21 cellular contexts compared by ENCODE assay signal in genomic region chr19:34794289-34794960, GRCh38. TPM values are rescaled to one million over a fixed set of nuclear protein-coding genes. Genes with fewer than 3 reads are reported as not detected.
DNase-seq lines count a peak whose midpoint lies in the region; ATAC-seq and TF ChIP-seq lines count a peak whose summit lies in the region.
"Had no signal": no experiment of that assay in that cellular context is flagged by ENCODE, and none has a peak within 500 bp of the region (broad histone marks: within the 10 kb centered on the region; RNA-seq: fewer than 3 reads in every experiment).

No MANE protein-coding gene starts in this region.

- no peak overlapping the region for H4K8ac ChIP-seq in neuronal stem cell (ENCODE audit: low read depth, low read length)

- no peaks in the 10 kb centered on the region for H3K9me3 ChIP-seq in CD8-positive, alpha-beta T cell (ENCODE audit: low read length)
- H3K9me3 ChIP-seq in MM.1S (replicated peaks; ENCODE audit: insufficient read depth, low read length), result no peaks in the 10 kb centered on the region
- H3K9me3 ChIP-seq in neuronal stem cell (replicated peaks in 1 of 2; ENCODE audit: control insufficient read depth in 2 of 2, insufficient read depth in 1 of 2, low read depth in 1 of 2, low read length in 2 of 2), result peaks cover 0 to 2% of the 10 kb centered on the region in 2 donors
- no peaks in the 10 kb centered on the region for H3K9me3 ChIP-seq in WERI-Rb-1 (ENCODE audit: severe bottlenecking)

- H3K9ac ChIP-seq in MM.1S (ENCODE audit: low read length) (no peak overlapping the region), neuronal stem cell (ENCODE audit: low read depth, low read length, poor library complexity) (no peak overlapping the region)

- peak overlapping the region; percentile 86 for H2AFZ ChIP-seq in MM.1S (ENCODE audit: low read length)
- peak overlapping the region; percentile 51 for H2AFZ ChIP-seq in neuronal stem cell (ENCODE audit: low read length)
- H2AFZ ChIP-seq: GM23338, PC-9 had no signal

- no peak overlapping the region for H3K14ac ChIP-seq in neuronal stem cell (ENCODE audit: low read length)

- peak overlapping the region; percentile 41 for H3K27ac Mint-ChIP-seq in CD8-positive, alpha-beta T cell
- no peak overlapping the region for H3K27ac Mint-ChIP-seq in natural killer cell
- H3K27ac Mint-ChIP-seq: GM23338 had no signal

- POLR2A ChIA-PET in CD8-positive, alpha-beta T cell (lab: Charles Lee), result no interaction called here

- no peaks in the 10 kb centered on the region for H3K27me3 Mint-ChIP-seq in CD8-positive, alpha-beta T cell (ENCODE audit: low read depth)
- no peaks in the 10 kb centered on the region for H3K27me3 Mint-ChIP-seq in natural killer cell (ENCODE audit: low read depth in 2 of 2)

- TF ChIP-seq CTCF in CD8-positive, alpha-beta T cell (IDR thresholded peaks at IDR 0.05), result no peak
- TF ChIP-seq CTCF in MM.1S (IDR thresholded peaks at IDR 0.05; ENCODE audit: low read length), result no peak
- no peak for TF ChIP-seq CTCF in natural killer cell (IDR thresholded peaks at IDR 0.05)
- no peak for TF ChIP-seq CTCF in WERI-Rb-1 (IDR thresholded peaks at IDR 0.05; ENCODE audit: low read depth, low read length)

- no peak overlapping the region for H2BK12ac ChIP-seq in neuronal stem cell (ENCODE audit: low read length)

- no peak overlapping the region for H3K4me3 ChIP-seq in CD8-positive, alpha-beta T cell (ENCODE audit: low read depth, low read length)
- H3K4me3 ChIP-seq in MM.1S (ENCODE audit: low read length), result no peak overlapping the region
- H3K4me3 ChIP-seq in neuronal stem cell (ENCODE audit: low read length in 2 of 2), result no peak overlapping the region
- H3K4me3 ChIP-seq in WERI-Rb-1 (ENCODE audit: low read depth, low read length), result no peak overlapping the region
- H3K4me3 ChIP-seq: GM23338 had no signal

- CTCF ChIA-PET in CD8-positive, alpha-beta T cell (lab: Charles Lee), result interaction anchor here (1.1 kb wide), 1 partner anchor 155 kb away, joined by 3 read pairs; no protein-coding TSS in a partner anchor

- WGBS in neuronal stem cell (ENCODE audit: extremely low coverage in 2 of 2, insufficient read length in 2 of 2, insufficient replicate concordance in 1 of 2), 2 donors, result no CpG with 5 or more reads among the region's 5 CpGs

- H3K79me2 ChIP-seq in MM.1S (ENCODE audit: low read length), result no peaks in the 10 kb centered on the region

- H3F3A ChIP-seq in MM.1S (ENCODE audit: insufficient read depth, low read length), result no peaks in the 10 kb centered on the region

- peaks cover 13% of the 10 kb centered on the region for H3K36me3 Mint-ChIP-seq in CD8-positive, alpha-beta T cell
- peaks cover 11% of the 10 kb centered on the region for H3K36me3 Mint-ChIP-seq in natural killer cell

- H2BK120ac ChIP-seq in neuronal stem cell (ENCODE audit: low read depth, low read length), result no peak overlapping the region

- peak overlapping the region; percentile 66; the same call in 1 of the 2 replicates for H3K4me2 ChIP-seq in MM.1S (ENCODE audit: low read depth, low read length)
- no peak overlapping the region for H3K4me2 ChIP-seq in neuronal stem cell (ENCODE audit: insufficient read depth, low read length, poor library complexity, severe bottlenecking)
- H3K4me2 ChIP-seq: GM23338 had no signal

- ATAC-seq in CD8-positive, alpha-beta T cell, result no peak
- ATAC-seq in natural killer cell (no peak), GM19324 (IDR thresholded peaks at IDR 0.05; ENCODE audit: low FRiP score, unreplicated experiment) (no peak)
- ATAC-seq: GM23338, HCT116 had no signal

- H3K4me1 Mint-ChIP-seq in CD8-positive, alpha-beta T cell (ENCODE audit: low read depth), result peaks cover 18% of the 10 kb centered on the region
- H3K4me1 Mint-ChIP-seq in natural killer cell, result peaks cover 9 to 11% of the 10 kb centered on the region in 2 donors
- H3K4me1 Mint-ChIP-seq: GM23338 had no signal

- H2AK5ac ChIP-seq in neuronal stem cell (ENCODE audit: low read depth, low read length), result no peak overlapping the region

- H3K23ac ChIP-seq in neuronal stem cell (ENCODE audit: low read depth, low read length, poor library complexity), result no peak overlapping the region

- no peak overlapping the region for H2BK5ac ChIP-seq in neuronal stem cell (ENCODE audit: low read length)

- H3K9me3 Mint-ChIP-seq in CD8-positive, alpha-beta T cell, result peaks cover 6% of the 10 kb centered on the region
- no peaks in the 10 kb centered on the region for H3K9me3 Mint-ChIP-seq in natural killer cell

- no peak for DNase-seq in CD8-positive, alpha-beta T cell
- DNase-seq in MM.1S, result no peak
- DNase-seq in ecto neural progenitor cell (ENCODE audit: low spot score), result peak; percentile 6
- DNase-seq in neuronal stem cell (ENCODE audit: low spot score), result no peak
- DNase-seq in natural killer cell, result no peak
- no peak for DNase-seq in NCI-H1048 (lab: John Stamatoyannopoulos, UW)
- no peak for DNase-seq in WERI-Rb-1
- DNase-seq: AML-193, GF-D8, MV-4-11, NCI-H1417, NCI-H187, NCI-H2107, NCI-H510A treated with DMSO at 0.1 percent for 48 hours, PC-9, SW 1271 had no signal

- H4K91ac ChIP-seq in neuronal stem cell (ENCODE audit: low read depth, low read length, poor library complexity), result no peak overlapping the region

- no peaks in the 10 kb centered on the region for H4K20me1 ChIP-seq in MM.1S (ENCODE audit: insufficient read depth, low read length)

- H3K27me3 ChIP-seq in CD8-positive, alpha-beta T cell (ENCODE audit: insufficient read depth, low read length), result no peaks in the 10 kb centered on the region
- no peaks in the 10 kb centered on the region for H3K27me3 ChIP-seq in MM.1S (replicated peaks; ENCODE audit: insufficient read depth, low read length)
- no peaks in the 10 kb centered on the region for H3K27me3 ChIP-seq in neuronal stem cell (ENCODE audit: control insufficient read depth in 3 of 3, insufficient read depth in 3 of 3, low read depth in 1 of 3, low read length in 3 of 3)
- no peaks in the 10 kb centered on the region for H3K27me3 ChIP-seq in WERI-Rb-1 (ENCODE audit: insufficient read depth, low read depth, severe bottlenecking)

- H3K27ac ChIP-seq in CD8-positive, alpha-beta T cell (ENCODE audit: low read depth, low read length), result no peak overlapping the region
- H3K27ac ChIP-seq in MM.1S (ENCODE audit: low read length) (no peak overlapping the region), neuronal stem cell (replicated peaks; ENCODE audit: low read length) (no peak overlapping the region), WERI-Rb-1 (no peak overlapping the region)
- H3K27ac ChIP-seq: C4-2B, PC-9, RWPE1 had no signal

- intact Hi-C loops in CD8-positive, alpha-beta T cell (cut with DNase I, micrococcal nuclease), result no loop called here
- intact Hi-C loops in natural killer cell (cut with micrococcal nuclease), result no loop called here

- no peak overlapping the region for H3K18ac ChIP-seq in neuronal stem cell (ENCODE audit: low read length)

- no peaks in the 10 kb centered on the region for H3K4me1 ChIP-seq in CD8-positive, alpha-beta T cell (ENCODE audit: insufficient read depth, low read length)
- no peaks in the 10 kb centered on the region for H3K4me1 ChIP-seq in MM.1S (ENCODE audit: low read length)
- no peaks in the 10 kb centered on the region for H3K4me1 ChIP-seq in neuronal stem cell (ENCODE audit: control insufficient read depth in 2 of 2, insufficient read depth in 1 of 2, low read depth in 1 of 2, low read length in 2 of 2)

- no peak overlapping the region for H3K4ac ChIP-seq in neuronal stem cell (ENCODE audit: low read length)

- no peak overlapping the region for H3K4me3 Mint-ChIP-seq in CD8-positive, alpha-beta T cell
- H3K4me3 Mint-ChIP-seq in natural killer cell, result no peak overlapping the region
- H3K4me3 Mint-ChIP-seq: GM23338 had no signal

- H3K9me2 ChIP-seq in MM.1S (replicated peaks; ENCODE audit: insufficient read depth, low read length), result no peaks in the 10 kb centered on the region

- no peaks in the 10 kb centered on the region for H3K79me1 ChIP-seq in neuronal stem cell (ENCODE audit: low read depth, low read length)

- no peak overlapping the region for H2BK15ac ChIP-seq in neuronal stem cell (ENCODE audit: low read length)

- no peaks in the 10 kb centered on the region for H3K36me3 ChIP-seq in CD8-positive, alpha-beta T cell (ENCODE audit: insufficient read depth, low read length)
- H3K36me3 ChIP-seq in MM.1S (replicated peaks; ENCODE audit: insufficient read depth, low read length) (no peaks in the 10 kb centered on the region), neuronal stem cell (replicated peaks in 1 of 2; ENCODE audit: control insufficient read depth in 2 of 2, insufficient read depth in 2 of 2, low read length in 2 of 2) (no peaks in the 10 kb centered on the region), WERI-Rb-1 (no peaks in the 10 kb centered on the region)

RNA-seq across cellular contexts. Expression of gene ZNF599, which starts 21.4 kb away (rescaled TPM):
- total RNA-seq in CD8-positive, alpha-beta T cell, result 1 to 10 TPM; 3.9 to 4.5 TPM
- 5.9 TPM for polyA plus RNA-seq in neuronal stem cell (2013, experiment 1 of 2)
- polyA plus RNA-seq in neuronal stem cell (2013, experiment 2 of 2), result 5.4 TPM
- total RNA-seq in natural killer cell, result 1 to 10 TPM; 4.6 to 5.1 (median 4.8) TPM
